Comparison of ENCODE assay signal across 4 cellular contexts in genomic region chr6:132706756-132707155, GRCh38. TPM values are rescaled to one million over a fixed set of nuclear protein-coding genes. Genes with fewer than 3 reads are reported as not detected.
"Had no signal": no experiment of that assay in that cellular context is flagged by ENCODE, and none has a peak within 500 bp of the region (broad histone marks: within the 10 kb centered on the region; RNA-seq: fewer than 3 reads in every experiment).

No MANE protein-coding gene starts in this region.

RNA-seq across cellular contexts. Expression of gene VNN1, which starts 7.1 kb away (rescaled TPM):
- total RNA-seq: NCI-H460 had no signal

RNA-seq across cellular contexts. Expression of gene TAAR1, which starts 47.8 kb away (rescaled TPM):
- total RNA-seq: LHCN-M2, M059J, MCF 10A, NCI-H460 had no signal

RNA-seq across cellular contexts. Expression of gene VNN2, which starts 50.9 kb away (rescaled TPM):
- total RNA-seq: LHCN-M2, MCF 10A, NCI-H460 had no signal
